8 cellular contexts compared by ENCODE assay signal in the genomic region with DNA sequence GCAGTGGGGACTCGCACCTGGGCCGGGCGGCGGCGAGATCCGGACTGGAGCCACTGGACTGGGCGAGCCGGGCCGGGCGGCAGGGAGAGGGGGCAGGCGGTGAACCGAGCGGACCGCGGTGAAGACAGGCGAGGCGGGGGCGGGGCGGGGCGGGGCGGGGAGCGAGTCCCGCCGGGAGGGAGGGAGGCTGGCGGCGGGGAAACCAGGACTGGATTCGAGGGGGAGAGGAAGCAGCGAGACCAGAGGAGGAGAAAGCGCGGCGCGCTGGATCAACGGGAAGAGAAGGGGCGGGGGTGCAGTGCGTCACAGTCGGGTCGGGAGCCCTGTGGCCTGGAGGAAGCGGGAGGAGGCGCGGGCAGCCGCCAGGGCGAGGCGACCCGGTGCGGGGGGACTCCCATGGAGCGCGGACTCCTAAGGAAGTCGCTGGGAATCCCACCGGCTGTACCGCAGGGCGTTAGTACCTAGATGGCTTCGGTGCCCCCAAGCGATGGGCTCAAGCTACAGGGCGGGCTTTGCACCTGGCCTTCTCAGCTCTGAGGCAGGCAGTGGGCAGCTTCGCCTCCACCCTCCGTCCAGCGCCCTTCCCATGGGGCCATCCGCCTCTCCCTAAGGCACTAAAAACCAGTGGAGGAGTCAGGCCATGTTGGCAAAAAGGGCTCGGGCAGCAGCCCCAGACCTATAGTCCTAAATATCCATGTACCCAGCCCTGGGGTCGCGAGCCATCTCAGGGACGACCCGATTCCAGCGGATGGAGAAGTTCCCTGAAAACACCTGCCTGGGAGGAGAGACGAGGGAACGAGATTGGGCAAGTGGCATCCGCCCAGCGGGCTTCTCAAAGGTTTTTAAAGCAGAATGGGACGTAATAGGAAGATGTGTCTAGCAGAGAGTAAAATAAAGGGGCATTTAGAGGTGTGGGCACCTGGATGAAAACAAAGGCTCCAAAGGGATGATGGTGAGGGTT. TPM values are rescaled to one million over a fixed set of nuclear protein-coding genes. Genes with fewer than 3 reads are reported as not detected.
DNase-seq lines count a peak whose midpoint lies in the region; ATAC-seq and TF ChIP-seq lines count a peak whose summit lies in the region.

A gene (minus strand): TSS at position 126 of the 961 bp plus-strand sequence. CDS start 233 bp downstream, outside the sequence.

- no peak within 1 kb of the TSS for H3K27ac ChIP-seq in CD8-positive, alpha-beta T cell (ENCODE audit: low read depth, low read length)
- no peak within 1 kb of the TSS for H3K27ac ChIP-seq in OCI-LY1 (ENCODE audit: low read depth, low read length, poor library complexity, severe bottlenecking)
- H3K27ac ChIP-seq in skeletal muscle tissue (ENCODE audit: low read depth, low read length) = no peak within 1 kb of the TSS

- H3F3A ChIP-seq in OCI-LY1 (ENCODE audit: insufficient read depth, low read length) = no peaks in the 10 kb centered on the region

- H3K27me3 ChIP-seq in CD8-positive, alpha-beta T cell (ENCODE audit: insufficient read depth, low read length) = peaks cover 11% of the 10 kb centered on the region
- H3K27me3 ChIP-seq in OCI-LY1 (ENCODE audit: insufficient read depth, low read length) = no peaks in the 10 kb centered on the region
- peaks cover 0 to 9% (median 7%) of the 10 kb centered on the region in 3 donors for H3K27me3 ChIP-seq in skeletal muscle tissue (ENCODE audit: control insufficient read depth in 3 of 3, insufficient read depth in 3 of 3, low read length in 3 of 3)

- no peaks in the 10 kb centered on the region for H3K9me3 ChIP-seq in CD8-positive, alpha-beta T cell (ENCODE audit: low read length)
- H3K9me3 ChIP-seq in OCI-LY1 (ENCODE audit: low read length) (no peaks in the 10 kb centered on the region), skeletal muscle tissue (ENCODE audit: control insufficient read depth in 3 of 3, low read length in 3 of 3) (no peaks in the 10 kb centered on the region)

- DNase-seq in CD8-positive, alpha-beta T cell = no peak
- peak; percentile 80 for DNase-seq in HuH-7.5 (ENCODE audit: low spot score)
- peak; percentile 41 to 46 for DNase-seq in cardiac fibroblast (ENCODE audit: low read depth in 2 of 2)
- peak; percentile 41 for DNase-seq in iris pigment epithelial cell (ENCODE audit: low read depth)
- no peak for DNase-seq in NK-92 treated with Interleukin-12 subunit alpha and Interleukin-12 subunit beta, amount 100 ng/mL, for 24 hours (lab: John Stamatoyannopoulos, UW)

- peak within 1 kb of the TSS; percentile 71 for H3K4me2 ChIP-seq in OCI-LY1 (ENCODE audit: low read length)

- no peak within 1 kb of the TSS for H2AFZ ChIP-seq in OCI-LY1 (ENCODE audit: low read length)

- H3K9ac ChIP-seq in OCI-LY1 (ENCODE audit: low read length) (no peak within 1 kb of the TSS; the same call in 1 of the 2 replicates), skeletal muscle tissue (ENCODE audit: low read depth in 1 of 3, low read length in 3 of 3) (peak within 1 kb of the TSS; percentile 43 to 75 (median 56))

- peaks cover 44% of the 10 kb centered on the region for H3K4me1 ChIP-seq in CD8-positive, alpha-beta T cell (ENCODE audit: insufficient read depth, low read length)
- H3K4me1 ChIP-seq in OCI-LY1 (ENCODE audit: insufficient read depth, low read length, severe bottlenecking) (no peaks in the 10 kb centered on the region), skeletal muscle tissue (ENCODE audit: control insufficient read depth in 3 of 3, insufficient read depth in 3 of 3, low read length in 3 of 3) (peaks cover 10 to 24% (median 24%) of the 10 kb centered on the region in 3 donors)

- CTCF ChIA-PET in CD8-positive, alpha-beta T cell (lab: Charles Lee) = no interaction called here

- H3K36me3 Mint-ChIP-seq in CD8-positive, alpha-beta T cell = no peaks in the 10 kb centered on the region

- no peak for TF ChIP-seq CTCF in CD8-positive, alpha-beta T cell (IDR thresholded peaks at IDR 0.05)
- TF ChIP-seq CTCF in OCI-LY1 (IDR thresholded peaks at IDR 0.05; ENCODE audit: low read length) (no peak), cardiac fibroblast (IDR thresholded peaks at IDR 0.05; ENCODE audit: low read depth, low read length) (no peak)

- intact Hi-C loops in CD8-positive, alpha-beta T cell (cut with DNase I, micrococcal nuclease) = loop anchor here (2.0 to 5.0 kb wide), 2 partner anchors 34 to 37 kb away; a partner anchor contains a TSS

- H3K4me3 Mint-ChIP-seq in CD8-positive, alpha-beta T cell = peak within 1 kb of the TSS; percentile 69

- H3K9me3 Mint-ChIP-seq in CD8-positive, alpha-beta T cell = no peaks in the 10 kb centered on the region

- no peak for ATAC-seq in CD8-positive, alpha-beta T cell
- ATAC-seq in GM18867 (IDR thresholded peaks at IDR 0.05; ENCODE audit: unreplicated experiment) = no peak

- H4K20me1 ChIP-seq in OCI-LY1 (ENCODE audit: insufficient read depth, low read length) = no peaks in the 10 kb centered on the region

- peaks cover 10% of the 10 kb centered on the region for H3K27me3 Mint-ChIP-seq in CD8-positive, alpha-beta T cell (ENCODE audit: low read depth)

- POLR2A ChIA-PET in CD8-positive, alpha-beta T cell (lab: Charles Lee) = no interaction called here

- H3K27ac Mint-ChIP-seq in CD8-positive, alpha-beta T cell = no peak within 1 kb of the TSS

- H3K79me2 ChIP-seq in OCI-LY1 (ENCODE audit: insufficient read depth, low read length) = no peaks in the 10 kb centered on the region

- H3K9me2 ChIP-seq in OCI-LY1 (ENCODE audit: low read depth, low read length) = no peaks in the 10 kb centered on the region

- no peak within 1 kb of the TSS for H3K4me3 ChIP-seq in CD8-positive, alpha-beta T cell (ENCODE audit: low read depth, low read length)
- H3K4me3 ChIP-seq in OCI-LY1 (ENCODE audit: low read depth, low read length, poor library complexity, severe bottlenecking) (peak within 1 kb of the TSS; percentile 60), cardiac fibroblast (replicated peaks in 1 of 2; ENCODE audit: low read depth in 2 of 2, low read length in 2 of 2) (peak within 1 kb of the TSS; percentile 35 to 37), skeletal muscle tissue (ENCODE audit: low read length in 3 of 3) (peak within 1 kb of the TSS; percentile 51 to 78 (median 67))

- H3K4me1 Mint-ChIP-seq in CD8-positive, alpha-beta T cell (ENCODE audit: low read depth) = peaks cover 29% of the 10 kb centered on the region

- H3K36me3 ChIP-seq in CD8-positive, alpha-beta T cell (ENCODE audit: insufficient read depth, low read length) = no peaks in the 10 kb centered on the region
- H3K36me3 ChIP-seq in OCI-LY1 (ENCODE audit: insufficient read depth, low read length) (no peaks in the 10 kb centered on the region), skeletal muscle tissue (ENCODE audit: control insufficient read depth in 3 of 3, insufficient read depth in 3 of 3, low read length in 3 of 3) (no peaks in the 10 kb centered on the region)

RNA-seq across cellular contexts. Expression of the gene that starts here (rescaled TPM):
- total RNA-seq in CD8-positive, alpha-beta T cell = under 1 TPM in 1 of 2 experiments, not detected in 1; 0.11 TPM
- total RNA-seq in skeletal muscle tissue = 2.6 TPM

Comparison
In these comparisons a context has a peak if more than half of its experiments do, and no peak if none do; other contexts are left out.
1. DNase-seq: peak in HuH-7.5 (single experiment), cardiac fibroblast (2 of 2) and iris pigment epithelial cell (single experiment); none in CD8-positive, alpha-beta T cell (0 of 7) and NK-92 treated with Interleukin-12 subunit alpha and Interleukin-12 subunit beta, amount 100 ng/mL, for 24 hours (single experiment).